13 cellular contexts compared by ENCODE assay signal in the genomic region with DNA sequence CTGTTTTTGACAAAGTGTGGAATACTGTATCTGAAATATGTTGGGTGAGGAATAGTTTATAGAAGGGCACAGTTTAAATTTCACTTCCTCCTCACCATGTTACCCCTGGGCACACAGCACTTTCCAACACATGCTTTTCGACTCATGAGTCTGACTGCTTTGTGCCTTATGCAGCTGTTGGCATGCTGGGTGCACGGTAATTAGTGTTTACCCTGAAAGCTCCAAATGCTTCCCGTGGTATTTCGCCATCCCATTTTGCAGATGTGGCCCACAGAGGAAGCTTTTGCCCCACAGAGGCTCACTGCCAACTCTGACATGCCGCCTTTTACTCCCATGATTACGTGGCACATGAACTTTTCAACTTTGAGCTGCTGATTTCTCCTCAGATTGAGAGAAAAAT.
DNase-seq lines count a peak whose midpoint lies in the region; ATAC-seq and TF ChIP-seq lines count a peak whose summit lies in the region.
"Had no signal": no experiment of that assay in that cellular context is flagged by ENCODE, and none has a peak within 500 bp of the region (broad histone marks: within the 10 kb centered on the region; RNA-seq: fewer than 3 reads in every experiment).

No MANE protein-coding gene starts in this region.

- TF ChIP-seq POLR2A in gastroesophageal sphincter (IDR thresholded peaks at IDR 0.05), result no peak

- POLR2A ChIA-PET in WTC11 (lab: Charles Lee), result no interaction called here

- H3K9ac ChIP-seq in colonic mucosa (ENCODE audit: low read depth in 2 of 2, low read length in 2 of 2), result no peak overlapping the region

- 67 to 69% methylated on average over 6 of the region's 6 CpGs for WGBS in gastroesophageal sphincter (ENCODE audit: low coverage in 1 of 2), 2 donors

- DNase-seq in CD1c-positive myeloid dendritic cell (ENCODE audit: extremely low spot score) (peak; percentile 81), RPMI7951 (ENCODE audit: low read depth) (peak; percentile 83), colonic mucosa (no peak), WTC11 (ENCODE audit: low spot score) (no peak), HFFc6 (no peak)
- no peak for DNase-seq in central memory CD4-positive, alpha-beta T cell
- DNase-seq: activated CD4-positive, alpha-beta T cell treated with anti-CD3 and anti-CD28 coated beads for 1 hour; activated naive CD8-positive, alpha-beta T cell treated with anti-CD3 and anti-CD28 coated beads, Interleukin-2, amount 10 ng/mL, durations not matched to agents 7 days and 5 days; effector memory CD8-positive, alpha-beta T cell; NCI-H187 had no signal

- no peak overlapping the region for H3K4me3 Mint-ChIP-seq in WTC11
- H3K4me3 Mint-ChIP-seq in HFFc6, result no peak overlapping the region
- H3K4me3 Mint-ChIP-seq: activated naive CD8-positive, alpha-beta T cell treated with anti-CD3 and anti-CD28 coated beads, Interleukin-2, amount 10 ng/mL, durations not matched to agents 7 days and 5 days; effector memory CD8-positive, alpha-beta T cell had no signal

- ATAC-seq in gastroesophageal sphincter (peak; percentile 53), WTC11 (no peak)
- ATAC-seq: effector memory CD8-positive, alpha-beta T cell; Panc1 had no signal

- no peaks in the 10 kb centered on the region for H3K36me3 ChIP-seq in gastroesophageal sphincter
- no peaks in the 10 kb centered on the region for H3K36me3 ChIP-seq in neutrophil
- H3K36me3 ChIP-seq in colonic mucosa, result no peaks in the 10 kb centered on the region

- H3K9me3 Mint-ChIP-seq in WTC11 (no peaks in the 10 kb centered on the region), HFFc6 (no peaks in the 10 kb centered on the region)
- H3K9me3 Mint-ChIP-seq: activated naive CD8-positive, alpha-beta T cell treated with anti-CD3 and anti-CD28 coated beads, Interleukin-2, amount 10 ng/mL, durations not matched to agents 7 days and 5 days; effector memory CD8-positive, alpha-beta T cell had no signal

- H3K27me3 ChIP-seq in gastroesophageal sphincter, result no peaks in the 10 kb centered on the region
- no peaks in the 10 kb centered on the region for H3K27me3 ChIP-seq in neutrophil
- no peaks in the 10 kb centered on the region for H3K27me3 ChIP-seq in colonic mucosa

- no peaks in the 10 kb centered on the region; the same call in 1 of the 2 replicates for H3K27me3 Mint-ChIP-seq in WTC11 (ENCODE audit: low read depth)
- no peaks in the 10 kb centered on the region for H3K27me3 Mint-ChIP-seq in HFFc6 (ENCODE audit: insufficient read depth)
- H3K27me3 Mint-ChIP-seq: activated naive CD8-positive, alpha-beta T cell treated with anti-CD3 and anti-CD28 coated beads, Interleukin-2, amount 10 ng/mL, durations not matched to agents 7 days and 5 days; effector memory CD8-positive, alpha-beta T cell had no signal

- peaks cover 17% of the 10 kb centered on the region for H3K4me1 Mint-ChIP-seq in WTC11
- no peaks in the 10 kb centered on the region for H3K4me1 Mint-ChIP-seq in HFFc6 (ENCODE audit: low read depth)

- no peak for TF ChIP-seq EP300 in gastroesophageal sphincter (IDR thresholded peaks at IDR 0.05)

- no peak overlapping the region for H3K27ac Mint-ChIP-seq in WTC11
- H3K27ac Mint-ChIP-seq in HFFc6, result no peak overlapping the region
- H3K27ac Mint-ChIP-seq: effector memory CD8-positive, alpha-beta T cell had no signal

- no peaks in the 10 kb centered on the region for H3K9me3 ChIP-seq in gastroesophageal sphincter
- no peaks in the 10 kb centered on the region for H3K9me3 ChIP-seq in neutrophil
- H3K9me3 ChIP-seq in colonic mucosa, result no peaks in the 10 kb centered on the region

- H3K4me1 ChIP-seq in gastroesophageal sphincter (peaks cover 0 to 30% (median 4%) of the 10 kb centered on the region in 3 donors), neutrophil (ENCODE audit: control insufficient read depth in 1 of 2, insufficient read depth in 1 of 2, low read depth in 1 of 2, low read length in 1 of 2) (peaks cover 58 to 61% of the 10 kb centered on the region in 2 experiments), colonic mucosa (no peaks in the 10 kb centered on the region)

- H3K27ac ChIP-seq in gastroesophageal sphincter (peak overlapping the region in 2 of 4 donors; percentile 34 to 49), neutrophil (peak overlapping the region; percentile 97), colonic mucosa (no peak overlapping the region)

- no peaks in the 10 kb centered on the region for H3K36me3 Mint-ChIP-seq in WTC11
- no peaks in the 10 kb centered on the region for H3K36me3 Mint-ChIP-seq in HFFc6 (ENCODE audit: low read depth)

- H3K4me3 ChIP-seq in gastroesophageal sphincter (no peak overlapping the region), neutrophil (ENCODE audit: low read depth in 1 of 2, low read length in 1 of 2) (no peak overlapping the region), colonic mucosa (no peak overlapping the region)

- CTCF ChIA-PET in WTC11 (lab: Charles Lee), result interaction anchor here (0.7 kb wide), 1 partner anchor 14 kb away, joined by 3 read pairs; no protein-coding TSS in a partner anchor

- intact Hi-C loops in colonic mucosa (cut with DNase I), result no loop called here

- TF ChIP-seq CTCF in gastroesophageal sphincter (IDR thresholded peaks at IDR 0.05) (no peak), neutrophil (IDR thresholded peaks at IDR 0.05) (no peak), colonic mucosa (IDR thresholded peaks at IDR 0.05) (no peak), WTC11 (IDR thresholded peaks at IDR 0.05) (no peak), HFFc6 (IDR thresholded peaks at IDR 0.05) (no peak)

TF ChIP-seq in WTC11, 78 proteins besides CTCF, POLR2A, EP300 and RAD21:
- TF ChIP-seq ZNF423 (CRISPR knock-in tag; IDR thresholded peaks at IDR 0.05) (no peak), CREB1 (CRISPR knock-in tag; IDR thresholded peaks at IDR 0.05) (no peak), KAT7 (CRISPR knock-in tag; IDR thresholded peaks at IDR 0.05; ENCODE audit: borderline replicate concordance) (no peak), IRF2 (CRISPR knock-in tag; IDR thresholded peaks at IDR 0.05; ENCODE audit: borderline replicate concordance, low read depth) (no peak), EMX1 (CRISPR knock-in tag; IDR thresholded peaks at IDR 0.05) (no peak), NFE2L1 (CRISPR knock-in tag; IDR thresholded peaks at IDR 0.05) (no peak), GTF2I (CRISPR knock-in tag; conservative IDR thresholded peaks at IDR 0.05) (no peak)
- TF ChIP-seq, protein P1, sequence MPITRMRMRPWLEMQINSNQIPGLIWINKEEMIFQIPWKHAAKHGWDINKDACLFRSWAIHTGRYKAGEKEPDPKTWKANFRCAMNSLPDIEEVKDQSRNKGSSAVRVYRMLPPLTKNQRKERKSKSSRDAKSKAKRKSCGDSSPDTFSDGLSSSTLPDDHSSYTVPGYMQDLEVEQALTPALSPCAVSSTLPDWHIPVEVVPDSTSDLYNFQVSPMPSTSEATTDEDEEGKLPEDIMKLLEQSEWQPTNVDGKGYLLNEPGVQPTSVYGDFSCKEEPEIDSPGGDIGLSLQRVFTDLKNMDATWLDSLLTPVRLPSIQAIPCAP (CRISPR knock-in tag; IDR thresholded peaks at IDR 0.05), result no peak
- TF ChIP-seq, protein P2, sequence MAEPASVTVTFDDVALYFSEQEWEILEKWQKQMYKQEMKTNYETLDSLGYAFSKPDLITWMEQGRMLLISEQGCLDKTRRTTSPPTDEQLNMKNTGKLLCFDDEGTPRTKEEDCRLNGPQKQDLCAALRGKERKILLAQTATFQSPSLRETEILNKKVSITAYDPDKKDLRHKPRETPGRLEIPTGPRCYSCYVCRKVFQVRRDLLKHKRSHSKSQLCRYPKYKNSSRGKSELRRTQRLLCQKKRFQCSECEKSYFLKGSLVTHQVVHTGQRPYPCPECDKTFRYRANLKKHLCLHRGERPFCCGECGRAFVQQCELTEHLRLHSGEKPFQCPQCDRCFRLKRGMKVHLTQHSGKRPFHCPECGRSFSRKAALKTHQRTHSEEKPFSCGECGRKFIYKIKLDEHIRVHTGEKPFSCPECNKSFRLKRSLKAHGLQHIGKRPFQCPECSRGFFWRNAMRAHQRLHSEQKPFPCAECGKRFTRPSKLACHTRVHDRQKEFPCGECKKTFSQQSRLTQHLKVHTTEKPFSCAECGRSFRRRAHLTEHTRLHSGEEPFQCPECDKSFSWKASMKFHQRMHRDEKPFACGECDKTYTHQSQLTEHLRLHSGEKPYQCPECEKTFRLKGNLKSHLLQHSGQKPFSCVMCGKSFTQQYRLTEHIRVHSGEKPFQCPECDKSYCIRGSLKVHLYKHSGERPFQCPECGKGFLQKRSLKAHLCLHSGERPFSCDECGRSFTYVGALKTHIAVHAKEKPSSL (CRISPR knock-in tag; conservative IDR thresholded peaks at IDR 0.05), result no peak
- TF ChIP-seq, protein P3, sequence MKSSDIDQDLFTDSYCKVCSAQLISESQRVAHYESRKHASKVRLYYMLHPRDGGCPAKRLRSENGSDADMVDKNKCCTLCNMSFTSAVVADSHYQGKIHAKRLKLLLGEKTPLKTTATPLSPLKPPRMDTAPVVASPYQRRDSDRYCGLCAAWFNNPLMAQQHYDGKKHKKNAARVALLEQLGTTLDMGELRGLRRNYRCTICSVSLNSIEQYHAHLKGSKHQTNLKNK (CRISPR knock-in tag; IDR thresholded peaks at IDR 0.05), result no peak
- TF ChIP-seq, protein P4, sequence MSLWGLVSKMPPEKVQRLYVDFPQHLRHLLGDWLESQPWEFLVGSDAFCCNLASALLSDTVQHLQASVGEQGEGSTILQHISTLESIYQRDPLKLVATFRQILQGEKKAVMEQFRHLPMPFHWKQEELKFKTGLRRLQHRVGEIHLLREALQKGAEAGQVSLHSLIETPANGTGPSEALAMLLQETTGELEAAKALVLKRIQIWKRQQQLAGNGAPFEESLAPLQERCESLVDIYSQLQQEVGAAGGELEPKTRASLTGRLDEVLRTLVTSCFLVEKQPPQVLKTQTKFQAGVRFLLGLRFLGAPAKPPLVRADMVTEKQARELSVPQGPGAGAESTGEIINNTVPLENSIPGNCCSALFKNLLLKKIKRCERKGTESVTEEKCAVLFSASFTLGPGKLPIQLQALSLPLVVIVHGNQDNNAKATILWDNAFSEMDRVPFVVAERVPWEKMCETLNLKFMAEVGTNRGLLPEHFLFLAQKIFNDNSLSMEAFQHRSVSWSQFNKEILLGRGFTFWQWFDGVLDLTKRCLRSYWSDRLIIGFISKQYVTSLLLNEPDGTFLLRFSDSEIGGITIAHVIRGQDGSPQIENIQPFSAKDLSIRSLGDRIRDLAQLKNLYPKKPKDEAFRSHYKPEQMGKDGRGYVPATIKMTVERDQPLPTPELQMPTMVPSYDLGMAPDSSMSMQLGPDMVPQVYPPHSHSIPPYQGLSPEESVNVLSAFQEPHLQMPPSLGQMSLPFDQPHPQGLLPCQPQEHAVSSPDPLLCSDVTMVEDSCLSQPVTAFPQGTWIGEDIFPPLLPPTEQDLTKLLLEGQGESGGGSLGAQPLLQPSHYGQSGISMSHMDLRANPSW (CRISPR knock-in tag; conservative IDR thresholded peaks at IDR 0.05; ENCODE audit: low read depth), result no peak

Comparison
In these comparisons a context has a peak if more than half of its experiments do, and no peak if none do; other contexts are left out.
1. DNase-seq: peak in CD1c-positive myeloid dendritic cell (single experiment) and RPMI7951 (single experiment); none in central memory CD4-positive, alpha-beta T cell (single experiment), colonic mucosa (single experiment), WTC11 (single experiment) and HFFc6 (single experiment).